Comparison of ENCODE assay signal across 20 cellular contexts in the genomic region with DNA sequence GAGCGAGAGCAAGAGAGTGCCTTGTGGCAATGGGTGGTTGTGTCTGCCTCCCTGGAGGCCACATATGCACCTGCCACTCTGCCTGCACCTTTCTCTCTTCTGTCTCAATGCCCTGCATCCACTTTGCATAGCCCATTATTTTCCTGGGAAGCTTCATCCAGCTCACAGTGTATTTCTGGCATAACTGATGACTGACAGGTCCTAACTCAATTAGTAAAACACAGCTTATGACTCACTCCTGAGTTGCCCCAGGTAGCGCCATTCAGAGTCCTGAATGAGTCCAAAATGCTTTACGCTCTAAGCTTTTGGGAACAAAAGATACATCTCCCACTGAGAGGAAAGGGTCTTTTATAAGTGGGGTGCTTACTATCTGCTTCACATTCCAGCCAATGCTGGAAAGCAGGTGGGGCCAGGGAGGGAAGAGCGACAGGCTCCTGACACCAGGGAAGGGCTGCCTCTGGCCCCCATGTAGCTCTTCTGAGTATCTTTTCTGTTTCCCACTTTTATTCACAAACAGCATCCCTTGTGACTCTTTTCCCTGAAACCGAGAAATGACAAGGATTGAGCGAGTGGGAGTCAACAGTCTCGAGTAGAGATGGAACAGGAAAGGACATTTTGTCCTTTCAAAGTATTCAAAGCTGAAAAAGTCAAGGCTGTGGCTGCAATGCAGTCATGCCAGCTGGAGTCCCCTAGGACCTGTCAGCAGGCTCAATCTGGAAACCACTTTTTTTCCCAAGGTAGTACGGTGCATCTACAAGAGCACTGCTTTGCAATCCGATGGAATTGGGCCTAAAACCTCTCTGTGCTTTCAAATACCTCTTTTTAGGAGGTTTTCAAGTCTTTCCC.
DNase-seq lines count a peak whose midpoint lies in the region; ATAC-seq and TF ChIP-seq lines count a peak whose summit lies in the region.
"Had no signal": no experiment of that assay in that cellular context is flagged by ENCODE, and none has a peak within 500 bp of the region (broad histone marks: within the 10 kb centered on the region; RNA-seq: fewer than 3 reads in every experiment).

No MANE protein-coding gene starts in this region.

- H3K4me3 Mint-ChIP-seq in brain = peak overlapping the region in 1 of 5 experiments; percentile 2
- H3K4me3 Mint-ChIP-seq: activated CD4-positive, alpha-beta T cell treated with anti-CD3 and anti-CD28 coated beads, Interleukin-2, amount 10 ng/mL, durations not matched to agents 7 days and 5 days; activated naive CD4-positive, alpha-beta T cell treated with anti-CD3 and anti-CD28 coated beads for 36 hours; mesothelial cell of epicardium; neural crest cell had no signal

- no peaks in the 10 kb centered on the region for H3K36me3 Mint-ChIP-seq in brain
- H3K36me3 Mint-ChIP-seq: mesothelial cell of epicardium had no signal

- peaks cover 35% of the 10 kb centered on the region for H3K4me1 Mint-ChIP-seq in brain
- H3K4me1 Mint-ChIP-seq: activated CD4-positive, alpha-beta T cell treated with anti-CD3 and anti-CD28 coated beads, Interleukin-2, amount 10 ng/mL, durations not matched to agents 7 days and 5 days had no signal

- no peak for TF ChIP-seq CTCF in BE2C (IDR thresholded peaks at IDR 0.05; ENCODE audit: low read depth, low read length)
- no peak for TF ChIP-seq CTCF in brain (conservative IDR thresholded peaks at IDR 0.05)

- H3K4me1 ChIP-seq in BE2C = peaks cover 36% of the 10 kb centered on the region

- H3K9me3 ChIP-seq in BE2C = no peaks in the 10 kb centered on the region

- H3K9me3 Mint-ChIP-seq in brain = peaks cover 0 to 7% (median 3%) of the 10 kb centered on the region in 5 experiments
- H3K9me3 Mint-ChIP-seq: activated CD4-positive, alpha-beta T cell treated with anti-CD3 and anti-CD28 coated beads, Interleukin-2, amount 10 ng/mL, durations not matched to agents 7 days and 5 days; activated naive CD4-positive, alpha-beta T cell treated with anti-CD3 and anti-CD28 coated beads for 36 hours; mesothelial cell of epicardium; neural crest cell had no signal

- ATAC-seq in GM18505 (IDR thresholded peaks at IDR 0.05; ENCODE audit: unreplicated experiment) = no peak

- TF ChIP-seq POLR2A in GM18505 (IDR thresholded peaks at IDR 0.05; ENCODE audit: borderline replicate concordance, extremely low read depth, insufficient read depth, insufficient read length) = no peak

- H3K36me3 ChIP-seq in BE2C = no peaks in the 10 kb centered on the region

- no peaks in the 10 kb centered on the region for H3K27me3 Mint-ChIP-seq in brain

- H3K4me3 ChIP-seq in BE2C (ENCODE audit: low read depth, low read length) = peak overlapping the region; percentile 23
- H3K4me3 ChIP-seq: PC-9 had no signal

- DNase-seq in BE2C (peak; percentile 46), M059J (ENCODE audit: low read depth) (peak; percentile 31), middle frontal gyrus (ENCODE audit: extremely low spot score, low spot score) (peak; percentile 14), NCI-H1694 (lab: John Stamatoyannopoulos, UW) (no peak), NCI-H1105 treated with DMSO at 0.1 percent for 48 hours (lab: John Stamatoyannopoulos, UW) (no peak)
- DNase-seq in stimulated activated naive CD4-positive, alpha-beta T cell treated with Interleukin-2 at 50 U/mL for 16 hours (lab: John Stamatoyannopoulos, UW) = no peak
- DNase-seq: activated CD4-positive, alpha-beta T cell treated with anti-CD3 and anti-CD28 coated beads, Interleukin-2, amount 10 ng/mL, durations not matched to agents 7 days and 5 days; activated naive CD4-positive, alpha-beta T cell treated with anti-CD3 and anti-CD28 coated beads for 36 hours; activated T-cell treated with anti-CD3 and anti-CD28 coated beads for 4 hours; H7; NCI-H1436 treated with DMSO at 0.1 percent for 48 hours; retina; stimulated activated CD4-positive, alpha-beta T cell treated with anti-CD3 and anti-CD28 coated beads, Interleukin-15, amount 100 ng/mL, for 24 hours; stimulated activated naive CD4-positive, alpha-beta T cell; SW 1271 had no signal

- H3K27ac Mint-ChIP-seq in brain = peak overlapping the region; percentile 53 to 92 (median 78)
- H3K27ac Mint-ChIP-seq: activated CD4-positive, alpha-beta T cell treated with anti-CD3 and anti-CD28 coated beads, Interleukin-2, amount 10 ng/mL, durations not matched to agents 7 days and 5 days; activated naive CD4-positive, alpha-beta T cell treated with anti-CD3 and anti-CD28 coated beads for 36 hours; mesothelial cell of epicardium had no signal

- H3K27me3 ChIP-seq in BE2C = no peaks in the 10 kb centered on the region

Comparison
In these comparisons a context has a peak if more than half of its experiments do, and no peak if none do; other contexts are left out.
1. DNase-seq: peak in BE2C (single experiment), M059J (single experiment) and middle frontal gyrus (single experiment); none in stimulated activated naive CD4-positive, alpha-beta T cell treated with Interleukin-2 at 50 U/mL for 16 hours (single experiment), NCI-H1694 (single experiment) and NCI-H1105 treated with DMSO at 0.1 percent for 48 hours (single experiment).